Comparison of ENCODE assay signal across 11 cellular contexts in the genomic region with DNA sequence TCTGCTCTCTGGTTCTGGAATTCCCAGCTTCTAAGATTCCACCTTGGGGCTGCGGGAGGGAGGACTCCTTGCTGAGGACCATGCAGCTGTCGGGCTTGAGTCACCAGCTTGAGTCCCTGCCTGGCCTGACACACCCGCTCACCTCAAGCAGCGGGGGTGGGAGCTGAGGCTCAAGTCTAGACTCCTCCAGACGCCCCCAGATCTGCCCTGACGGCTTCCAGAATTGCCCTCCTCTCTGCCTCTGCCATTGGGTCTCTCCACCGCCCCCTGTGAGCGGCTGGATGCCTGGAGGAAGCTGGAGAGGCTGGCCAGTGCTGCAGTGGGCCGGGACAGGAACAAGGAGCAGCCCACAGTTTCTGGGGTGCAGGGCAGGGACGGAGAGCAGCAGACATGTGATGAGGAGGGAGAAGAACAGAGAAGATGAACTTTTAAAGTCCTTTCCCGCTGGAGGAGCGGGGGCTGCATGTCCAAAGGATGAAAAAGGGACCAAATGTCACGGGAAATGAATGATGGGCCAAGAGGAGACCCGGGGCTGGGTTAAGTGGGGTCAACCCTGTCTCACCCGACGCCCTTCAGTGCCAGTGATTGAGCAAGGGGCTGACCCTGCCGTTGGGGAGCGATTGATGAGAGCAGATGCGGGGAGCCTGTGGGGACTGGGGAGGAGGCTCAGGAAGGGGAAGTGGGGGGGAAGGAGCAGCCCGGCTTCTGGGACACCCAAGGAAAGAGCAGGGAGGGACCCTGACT. TPM values are rescaled to one million over a fixed set of nuclear protein-coding genes. Genes with fewer than 3 reads are reported as not detected.
DNase-seq lines count a peak whose midpoint lies in the region; ATAC-seq and TF ChIP-seq lines count a peak whose summit lies in the region.
"Had no signal": no experiment of that assay in that cellular context is flagged by ENCODE, and none has a peak within 500 bp of the region (broad histone marks: within the 10 kb centered on the region; RNA-seq: fewer than 3 reads in every experiment).

No MANE protein-coding gene starts in this region.

- TF ChIP-seq CTCF in breast epithelium (IDR thresholded peaks at IDR 0.05) (no peak), sigmoid colon (IDR thresholded peaks at IDR 0.05) (no peak)

- TF ChIP-seq EP300 in sigmoid colon (IDR thresholded peaks at IDR 0.05) = no peak

- no peak for ATAC-seq in HG02870 (IDR thresholded peaks at IDR 0.05; ENCODE audit: unreplicated experiment)
- no peak for ATAC-seq in HG02938 (IDR thresholded peaks at IDR 0.05; ENCODE audit: unreplicated experiment)
- no peak for ATAC-seq in HG02885 (IDR thresholded peaks at IDR 0.05; ENCODE audit: poor library complexity, unreplicated experiment)
- ATAC-seq: effector memory CD8-positive, alpha-beta T cell had no signal

- no peaks in the 10 kb centered on the region for H4K20me1 ChIP-seq in BLaER1

- peaks cover 44% of the 10 kb centered on the region for H3K27me3 ChIP-seq in BLaER1
- H3K27me3 ChIP-seq in HUES6 (ENCODE audit: control insufficient read depth, insufficient read depth, low read length) = no peaks in the 10 kb centered on the region
- H3K27me3 ChIP-seq in breast epithelium = no peaks in the 10 kb centered on the region
- H3K27me3 ChIP-seq in sigmoid colon = peaks cover 4 to 39% (median 18%) of the 10 kb centered on the region in 3 donors

- 16 to 22% methylated on average over 15 to 16 of the region's 20 CpGs for WGBS in mesodermal cell (ENCODE audit: insufficient coverage in 2 of 2), 2 experiments
- WGBS in sigmoid colon, 2 donors = 36 to 39% methylated on average over 20 of the region's 20 CpGs

- no peak for DNase-seq in breast epithelium (ENCODE audit: low spot score in 2 of 2)
- no peak for DNase-seq in sigmoid colon
- DNase-seq: activated CD8-positive, alpha-beta memory T cell treated with anti-CD3 and anti-CD28 coated beads, Interleukin-2, amount 50 U/mL, for 48 hours; effector memory CD8-positive, alpha-beta T cell; NK-92 treated with Interleukin-12 subunit alpha and Interleukin-12 subunit beta, amount 100 ng/mL, for 24 hours had no signal

- intact Hi-C loops in breast epithelium (cut with DNase I; ENCODE audit: low total_unique reads) (no loop called here), sigmoid colon (cut with DNase I) (no loop called here)

- H3K9ac ChIP-seq in BLaER1 = no peak overlapping the region
- H3K9ac ChIP-seq in HUES6 (ENCODE audit: low read length) = peak overlapping the region; percentile 60

- H3K4me2 ChIP-seq in BLaER1 = peak overlapping the region; percentile 78

- H3K4me3 ChIP-seq in BLaER1 (peak overlapping the region; percentile 8; the same call in 1 of the 2 replicates), HUES6 (ENCODE audit: low read depth, low read length) (peak overlapping the region; percentile 33; the same call in 1 of the 2 replicates), breast epithelium (peak overlapping the region in 2 of 3 donors; percentile 4 to 32), mesodermal cell (ENCODE audit: extremely low read depth, insufficient read depth, low read length, poor library complexity, severe bottlenecking) (no peak overlapping the region), sigmoid colon (no peak overlapping the region)

- TF ChIP-seq POLR2A in breast epithelium (IDR thresholded peaks at IDR 0.05) = no peak
- TF ChIP-seq POLR2A in sigmoid colon (IDR thresholded peaks at IDR 0.05) = no peak

- H3K9me3 ChIP-seq in BLaER1 (no peaks in the 10 kb centered on the region), HUES6 (ENCODE audit: control insufficient read depth, insufficient read depth, low read depth, low read length) (no peaks in the 10 kb centered on the region), breast epithelium (no peaks in the 10 kb centered on the region), mesodermal cell (ENCODE audit: control insufficient read depth, low read length) (no peaks in the 10 kb centered on the region), sigmoid colon (no peaks in the 10 kb centered on the region)

- H3K27ac ChIP-seq in BLaER1 (no peak overlapping the region), HUES6 (ENCODE audit: low read depth, low read length) (peak overlapping the region; percentile 86; the same call in 1 of the 2 replicates), breast epithelium (peak overlapping the region; percentile 84 to 90), mesodermal cell (ENCODE audit: low read depth, low read length, severe bottlenecking) (peak overlapping the region; percentile 76), sigmoid colon (no peak overlapping the region)

- H3K4me1 ChIP-seq in BLaER1 = peaks cover 71% of the 10 kb centered on the region
- peaks cover 57% of the 10 kb centered on the region for H3K4me1 ChIP-seq in HUES6 (ENCODE audit: control insufficient read depth, insufficient read depth, low read length)
- peaks cover 21 to 43% of the 10 kb centered on the region in 2 donors for H3K4me1 ChIP-seq in breast epithelium
- peaks cover 46% of the 10 kb centered on the region for H3K4me1 ChIP-seq in mesodermal cell (ENCODE audit: control insufficient read depth, insufficient read depth, low read length, poor library complexity, severe bottlenecking)
- peaks cover 0 to 26% (median 13%) of the 10 kb centered on the region in 4 donors for H3K4me1 ChIP-seq in sigmoid colon

- no peaks in the 10 kb centered on the region for H3K36me3 ChIP-seq in BLaER1
- no peaks in the 10 kb centered on the region for H3K36me3 ChIP-seq in HUES6 (ENCODE audit: control insufficient read depth, insufficient read depth, low read length)
- no peaks in the 10 kb centered on the region for H3K36me3 ChIP-seq in breast epithelium
- H3K36me3 ChIP-seq in mesodermal cell (ENCODE audit: control insufficient read depth, insufficient read depth, low read length) = no peaks in the 10 kb centered on the region
- no peaks in the 10 kb centered on the region for H3K36me3 ChIP-seq in sigmoid colon

RNA-seq across cellular contexts. Expression of gene CRABP2, which starts 13.5 kb away (rescaled TPM):
- total RNA-seq in breast epithelium (10 to 100 TPM in 2 of 3 donors, 1 to 10 TPM in 1; 4.2 to 61.6 (median 28.2) TPM), sigmoid colon (1 to 10 TPM; 3.1 to 7.8 (median 5.4) TPM)
- 675 TPM for polyA plus RNA-seq in mesodermal cell (2013, experiment 1 of 2)
- polyA plus RNA-seq in mesodermal cell (2013, experiment 2 of 2) = 571 TPM
- polyA plus RNA-seq in sigmoid colon = 1 to 10 TPM in 1 of 3 donors, not detected in 2; 4.9 TPM

RNA-seq across cellular contexts. Expression of gene NES, which starts 14.6 kb away (rescaled TPM):
- total RNA-seq in breast epithelium = 10 to 100 TPM in 2 of 3 donors, 1 to 10 TPM in 1; 9.9 to 28.5 (median 14.9) TPM
- polyA plus RNA-seq in mesodermal cell (2013, experiment 1 of 2) = 217 TPM
- 200 TPM for polyA plus RNA-seq in mesodermal cell (2013, experiment 2 of 2)
- 10 to 100 TPM in 2 of 4 donors, 1 to 10 TPM in 2; 7.1 to 21.0 (median 10.4) TPM for total RNA-seq in sigmoid colon
- polyA plus RNA-seq in sigmoid colon = 1 to 10 TPM in 2 of 3 donors, under 1 TPM in 1; 0.60 to 6.9 (median 1.8) TPM

RNA-seq across cellular contexts. Expression of gene METTL25B, which starts 36.4 kb away (rescaled TPM):
- total RNA-seq in breast epithelium (10 to 100 TPM; 15.5 to 41.3 (median 30.2) TPM), sigmoid colon (10 to 100 TPM; 11.8 to 21.6 (median 13.7) TPM)
- 31.7 TPM for polyA plus RNA-seq in mesodermal cell (2013, experiment 1 of 2)
- polyA plus RNA-seq in mesodermal cell (2013, experiment 2 of 2) = 24.9 TPM
- polyA plus RNA-seq in sigmoid colon = 10 to 100 TPM; 19.0 to 33.1 (median 22.8) TPM

RNA-seq across cellular contexts. Expression of gene ISG20L2, which starts 36.7 kb away (rescaled TPM):
- total RNA-seq in breast epithelium (10 to 100 TPM; 13.6 to 25.2 (median 21.0) TPM), sigmoid colon (10 to 100 TPM; 13.6 to 17.6 (median 16.7) TPM)
- polyA plus RNA-seq in mesodermal cell (2013, experiment 1 of 2) = 31.7 TPM
- 24.1 TPM for polyA plus RNA-seq in mesodermal cell (2013, experiment 2 of 2)
- polyA plus RNA-seq in sigmoid colon = 10 to 100 TPM; 12.0 to 23.4 (median 17.1) TPM

RNA-seq across cellular contexts. Expression of gene MRPL24, which starts 49.1 kb away (rescaled TPM):
- total RNA-seq in breast epithelium = 10 to 100 TPM; 36.6 to 63.9 (median 63.8) TPM
- polyA plus RNA-seq in mesodermal cell (2013, experiment 1 of 2) = 42.2 TPM
- polyA plus RNA-seq in mesodermal cell (2013, experiment 2 of 2) = 38.4 TPM
- total RNA-seq in sigmoid colon = 10 to 100 TPM; 53.0 to 68.5 (median 59.7) TPM
- polyA plus RNA-seq in sigmoid colon = 10 to 100 TPM; 72.7 to 81.1 (median 81.0) TPM

Comparison
In these comparisons a context has a peak if more than half of its experiments do, and no peak if none do; other contexts are left out.
1. H3K27ac ChIP-seq: peak in HUES6 (single experiment), breast epithelium (2 of 2) and mesodermal cell (single experiment); none in BLaER1 (single experiment) and sigmoid colon (0 of 4).
2. H3K4me3 ChIP-seq: peak in BLaER1 (single experiment), HUES6 (single experiment) and breast epithelium (2 of 3); none in mesodermal cell (single experiment) and sigmoid colon (0 of 4).